Comparison of ENCODE assay signal across 8 cellular contexts in genomic region chrX:318739-319578, GRCh38. TPM values are rescaled to one million over a fixed set of nuclear protein-coding genes. Genes with fewer than 3 reads are reported as not detected.
A peak's percentile ranks its signal among the peaks of the same experiment; 100 is the strongest.
DNase-seq lines count a peak whose midpoint lies in the region; ATAC-seq and TF ChIP-seq lines count a peak whose summit lies in the region.

Gene GTPBP6 (minus strand): TSS chrX:318796. CDS start chrX:318787, 9 bp downstream.

- H3K27ac ChIP-seq in mesodermal cell (ENCODE audit: low read depth, low read length, severe bottlenecking), result peak within 1 kb of the TSS; percentile 93

- H3K4me1 Mint-ChIP-seq in effector memory CD8-positive, alpha-beta T cell (ENCODE audit: low read depth in 2 of 2), result peaks cover 19 to 31% of the 10 kb centered on the region in 2 donors

- H3K4me3 ChIP-seq in mesodermal cell (ENCODE audit: extremely low read depth, insufficient read depth, low read length, poor library complexity, severe bottlenecking), result peak within 1 kb of the TSS; percentile 97

- H3K4me1 ChIP-seq in mesodermal cell (ENCODE audit: control insufficient read depth, insufficient read depth, low read length, poor library complexity, severe bottlenecking), result peaks cover 6% of the 10 kb centered on the region

- H3K36me3 ChIP-seq in mesodermal cell (ENCODE audit: control insufficient read depth, insufficient read depth, low read length), result peaks cover 24% of the 10 kb centered on the region

- TF ChIP-seq CTCF in AG09319 (IDR thresholded peaks at IDR 0.05; ENCODE audit: low read depth, low read length), result peak; percentile 12; the same call in 1 of the 2 replicates

- ATAC-seq in GM19395 (IDR thresholded peaks at IDR 0.05; ENCODE audit: unreplicated experiment) (peak; percentile 81), HG03571 (IDR thresholded peaks at IDR 0.05; ENCODE audit: unreplicated experiment) (peak; percentile 76)
- ATAC-seq in effector memory CD8-positive, alpha-beta T cell (replicated peaks), result peak; percentile 65

- peak within 1 kb of the TSS; percentile 85 to 94 for H3K27ac Mint-ChIP-seq in effector memory CD8-positive, alpha-beta T cell

- H3K36me3 Mint-ChIP-seq in effector memory CD8-positive, alpha-beta T cell (ENCODE audit: insufficient read depth), result peaks cover 45% of the 10 kb centered on the region

- H3K9me3 ChIP-seq in mesodermal cell (ENCODE audit: control insufficient read depth, low read length), result no peaks in the 10 kb centered on the region

- no peaks in the 10 kb centered on the region for H3K9me3 Mint-ChIP-seq in effector memory CD8-positive, alpha-beta T cell

- H3K4me3 Mint-ChIP-seq in effector memory CD8-positive, alpha-beta T cell, result peak within 1 kb of the TSS; percentile 73 to 76

- DNase-seq in AG09319 (ENCODE audit: extremely low read depth, low read depth) (peak; percentile 99), AML-193 (lab: John Stamatoyannopoulos, UW) (no peak)
- peak; percentile 92 to 99 for DNase-seq in activated CD4-positive, alpha-beta T cell treated with anti-CD3 and anti-CD28 coated beads, Interleukin-2, amount 50 U/mL, for 24 hours (ENCODE audit: low read depth in 1 of 2, low spot score in 1 of 2)
- DNase-seq in effector memory CD8-positive, alpha-beta T cell, result peak; percentile 98 to 100 (median 98)
- DNase-seq in stimulated activated CD8-positive, alpha-beta memory T cell treated with anti-CD3 and anti-CD28 coated beads, Interleukin-2, amount 100 ng/mL, for 1 hour (ENCODE audit: low read depth in 2 of 2), result peak; percentile 97

- H3K27me3 Mint-ChIP-seq in effector memory CD8-positive, alpha-beta T cell, result no peaks in the 10 kb centered on the region

- 0 to 1% methylated on average over 71 to 76 of the region's 97 CpGs for WGBS in mesodermal cell (ENCODE audit: insufficient coverage in 2 of 2), 2 experiments

RNA-seq across cellular contexts. Expression of gene GTPBP6, which starts in this region (rescaled TPM):
- polyA plus RNA-seq in mesodermal cell (2013, experiment 1 of 2), result 41.1 TPM
- polyA plus RNA-seq in mesodermal cell (2013, experiment 2 of 2), result 37.4 TPM

Comparison
In these comparisons a context has a peak if more than half of its experiments do, and no peak if none do; other contexts are left out.
1. DNase-seq: peak in AG09319 (single experiment), activated CD4-positive, alpha-beta T cell treated with anti-CD3 and anti-CD28 coated beads, Interleukin-2, amount 50 U/mL, for 24 hours (2 of 2), effector memory CD8-positive, alpha-beta T cell (3 of 3) and stimulated activated CD8-positive, alpha-beta memory T cell treated with anti-CD3 and anti-CD28 coated beads, Interleukin-2, amount 100 ng/mL, for 1 hour (2 of 2); none in AML-193 (0 of 2).
2. Peak in every context shown above with its lines, with median percentiles within 50 percentile points of each other: ATAC-seq.